Comparison of ENCODE assay signal across 9 cellular contexts in the genomic region with DNA sequence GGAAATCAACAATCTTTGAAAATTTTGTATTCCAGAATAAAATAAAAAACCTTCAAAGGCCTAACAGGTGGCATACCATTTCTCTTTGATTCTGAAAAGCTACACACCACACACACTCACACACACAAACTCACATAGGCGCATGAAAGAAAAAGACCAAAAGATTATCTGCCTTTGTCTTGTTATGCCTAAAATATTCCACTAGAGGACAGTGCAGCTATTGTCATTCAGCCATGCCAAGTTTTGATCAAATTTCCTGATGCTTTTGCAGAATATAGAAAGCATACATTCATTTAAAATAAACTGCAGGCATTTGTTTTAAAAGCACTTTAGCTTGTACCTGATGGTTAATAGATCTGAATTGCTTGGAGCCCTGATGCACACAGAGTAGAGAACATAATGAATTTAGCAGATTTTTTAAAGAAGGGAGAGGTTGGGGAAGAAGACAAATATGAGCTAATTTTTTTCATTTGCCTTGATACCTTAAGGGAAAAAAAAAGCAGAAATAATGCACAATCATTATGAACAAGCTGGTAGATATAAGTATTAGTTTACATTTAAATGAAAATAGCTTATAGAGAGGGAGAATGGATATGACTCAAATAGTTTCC.
DNase-seq lines count a peak whose midpoint lies in the region; ATAC-seq and TF ChIP-seq lines count a peak whose summit lies in the region.
"Had no signal": no experiment of that assay in that cellular context is flagged by ENCODE, and none has a peak within 500 bp of the region (broad histone marks: within the 10 kb centered on the region; RNA-seq: fewer than 3 reads in every experiment).

No MANE protein-coding gene starts in this region.

- no peaks in the 10 kb centered on the region for H3K4me1 ChIP-seq in BE2C

- H3K9me3 ChIP-seq in BE2C: no peaks in the 10 kb centered on the region

- H3K27ac Mint-ChIP-seq in neural crest cell (ENCODE audit: unreplicated experiment): no peak overlapping the region

- no peaks in the 10 kb centered on the region for H3K27me3 Mint-ChIP-seq in neural crest cell (ENCODE audit: low read depth)

- no peaks in the 10 kb centered on the region for H3K27me3 ChIP-seq in BE2C

- ATAC-seq in GM21619 (IDR thresholded peaks at IDR 0.05; ENCODE audit: unreplicated experiment): peak; percentile 76

- H3K27ac ChIP-seq in coronary artery: no peak overlapping the region
- H3K27ac ChIP-seq: epithelial cell of prostate had no signal

- TF ChIP-seq CTCF in BE2C (IDR thresholded peaks at IDR 0.05; ENCODE audit: low read depth, low read length): peak; percentile 90
- peak; percentile 60 for TF ChIP-seq CTCF in coronary artery (IDR thresholded peaks at IDR 0.05)
- peak; percentile 87 for TF ChIP-seq CTCF in neural crest cell (conservative IDR thresholded peaks at IDR 0.05)

- DNase-seq in BE2C (no peak), NCI-H345 treated with DMSO at 0.1 percent for 48 hours (lab: John Stamatoyannopoulos, UW; ENCODE audit: unreplicated experiment) (peak; percentile 40), coronary artery (ENCODE audit: low spot score) (no peak), neural crest cell (ENCODE audit: low read depth, low spot score) (no peak), C1 segment of cervical spinal cord (lab: John Stamatoyannopoulos, UW) (no peak), GM19238 (ENCODE audit: insufficient read length, low spot score) (no peak), ureter (ENCODE audit: low spot score) (no peak)

- H3K4me1 Mint-ChIP-seq in neural crest cell: peaks cover 3% of the 10 kb centered on the region

- H3K4me3 Mint-ChIP-seq in neural crest cell: no peak overlapping the region

- no peaks in the 10 kb centered on the region for H3K36me3 ChIP-seq in BE2C

- H3K9me3 Mint-ChIP-seq in neural crest cell: no peaks in the 10 kb centered on the region

- no peaks in the 10 kb centered on the region for H3K36me3 Mint-ChIP-seq in neural crest cell (ENCODE audit: low read depth)

- H3K4me3 ChIP-seq in BE2C (ENCODE audit: low read depth, low read length): no peak overlapping the region
- no peak overlapping the region for H3K4me3 ChIP-seq in coronary artery
